In the genomic region with DNA sequence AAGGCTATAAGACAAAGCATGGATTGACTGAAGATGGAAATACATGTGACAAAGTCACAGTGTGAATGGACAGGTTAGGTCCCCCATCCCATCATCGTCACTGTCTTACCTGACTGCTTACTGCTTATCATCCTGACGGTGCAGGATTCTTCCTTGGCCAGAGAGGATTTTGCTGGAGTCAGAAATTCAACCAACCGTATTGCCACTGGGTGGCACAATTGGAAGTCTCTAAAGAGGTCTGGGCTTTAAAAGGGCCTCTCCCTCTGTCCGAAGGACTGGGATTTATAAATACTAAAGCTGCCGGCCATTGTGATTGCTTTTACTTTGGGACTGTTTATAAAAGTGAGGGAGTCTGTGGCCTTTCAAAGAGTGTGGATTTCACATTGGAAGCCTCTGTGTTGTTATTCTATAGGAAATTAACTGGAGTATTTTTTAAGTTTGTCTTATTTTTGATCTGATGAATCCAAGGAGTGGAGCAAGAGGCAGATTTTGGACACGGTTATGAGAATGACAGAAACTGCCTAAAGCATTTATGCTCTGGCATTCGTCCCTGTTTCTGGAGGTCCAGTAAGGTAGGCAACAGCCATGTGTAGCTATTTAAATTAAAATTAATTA, we compare ENCODE assay signal across 9 cellular contexts.
DNase-seq lines count a peak whose midpoint lies in the region; ATAC-seq and TF ChIP-seq lines count a peak whose summit lies in the region.
"Had no signal": no experiment of that assay in that cellular context is flagged by ENCODE, and none has a peak within 500 bp of the region (broad histone marks: within the 10 kb centered on the region; RNA-seq: fewer than 3 reads in every experiment).

No MANE protein-coding gene starts in this region.

- peaks cover 3% of the 10 kb centered on the region for H3K27me3 Mint-ChIP-seq in mesothelial cell of epicardium (ENCODE audit: low read depth)

- TF ChIP-seq CTCF in mesothelial cell of epicardium (IDR thresholded peaks at IDR 0.05; ENCODE audit: unreplicated experiment) = no peak

- no peak overlapping the region for H3K27ac Mint-ChIP-seq in mesothelial cell of epicardium

- no peak overlapping the region for H3K4me3 Mint-ChIP-seq in mesothelial cell of epicardium

- DNase-seq in ELR (ENCODE audit: low read depth) (peak; percentile 72), NCI-H2029 (lab: John Stamatoyannopoulos, UW) (peak; percentile 49), anterior cingulate cortex (lab: John Stamatoyannopoulos, UW) (peak in 41 of 58 donors; percentile 4 to 64 (median 18)), hippocampal formation (lab: John Stamatoyannopoulos, UW) (peak; percentile 36 to 74), substantia nigra (lab: John Stamatoyannopoulos, UW) (peak in 37 of 49 donors; percentile 0 to 70 (median 22)), mesothelial cell of epicardium (ENCODE audit: low spot score in 2 of 2, unreplicated experiment in 2 of 2) (no peak)
- DNase-seq: naive B cell had no signal

- peaks cover 17% of the 10 kb centered on the region for H3K4me1 Mint-ChIP-seq in mesothelial cell of epicardium

- H3K9me3 Mint-ChIP-seq in mesothelial cell of epicardium = no peaks in the 10 kb centered on the region

- H3K27ac ChIP-seq in substantia nigra (ENCODE audit: low read depth, low read length, poor library complexity, severe bottlenecking) = no peak overlapping the region

- no peak for ATAC-seq in GM18517 (IDR thresholded peaks at IDR 0.05; ENCODE audit: unreplicated experiment)
- ATAC-seq in GM19467 (IDR thresholded peaks at IDR 0.05; ENCODE audit: unreplicated experiment) = no peak

- H3K36me3 Mint-ChIP-seq in mesothelial cell of epicardium = no peaks in the 10 kb centered on the region
- H3K36me3 Mint-ChIP-seq: naive B cell had no signal

Comparison
In these comparisons a context has a peak if more than half of its experiments do, and no peak if none do; other contexts are left out.
1. DNase-seq: peak in ELR (single experiment), NCI-H2029 (single experiment), anterior cingulate cortex (41 of 58), hippocampal formation (2 of 2) and substantia nigra (37 of 49); none in mesothelial cell of epicardium (0 of 2).